Comparison of ENCODE assay signal across 11 cellular contexts in genomic region chr12:80268924-80269749, GRCh38.
DNase-seq lines count a peak whose midpoint lies in the region; ATAC-seq and TF ChIP-seq lines count a peak whose summit lies in the region.
"Had no signal": no experiment of that assay in that cellular context is flagged by ENCODE, and none has a peak within 500 bp of the region (broad histone marks: within the 10 kb centered on the region; RNA-seq: fewer than 3 reads in every experiment).

No MANE protein-coding gene starts in this region.

- H3K9ac ChIP-seq in mammary epithelial cell (ENCODE audit: insufficient read depth, low read length) (no peak overlapping the region), mesendoderm (ENCODE audit: low read length) (no peak overlapping the region)

- no peak overlapping the region for H4K8ac ChIP-seq in mesendoderm (ENCODE audit: low read depth, low read length)

- ATAC-seq in HG03520 (IDR thresholded peaks at IDR 0.05; ENCODE audit: unreplicated experiment), result peak; percentile 63

- H3K36me3 ChIP-seq in mammary epithelial cell (ENCODE audit: insufficient read depth, low read length) (no peaks in the 10 kb centered on the region), osteoblast (ENCODE audit: insufficient read depth, low read length) (no peaks in the 10 kb centered on the region), mesendoderm (ENCODE audit: control insufficient read depth, insufficient read depth, low read length) (no peaks in the 10 kb centered on the region)
- H3K36me3 ChIP-seq in effector memory CD4-positive, alpha-beta T cell (ENCODE audit: control insufficient read depth, insufficient read depth, low read length), result no peaks in the 10 kb centered on the region
- H3K36me3 ChIP-seq: transverse colon had no signal

- dilution Hi-C loops in mammary epithelial cell (cut with HindIII; ENCODE audit: low sequenced_read_pairs), result no loop called here

- H2BK5ac ChIP-seq in mesendoderm (ENCODE audit: low read length), result no peak overlapping the region

- H2AFZ ChIP-seq in mammary epithelial cell (ENCODE audit: low read depth, low read length) (peak overlapping the region; percentile 25), osteoblast (ENCODE audit: low read length) (no peak overlapping the region)

- H4K5ac ChIP-seq in mesendoderm (ENCODE audit: low read length), result no peak overlapping the region

- no peak overlapping the region for H3K56ac ChIP-seq in mesendoderm (ENCODE audit: low read length)

- no peak overlapping the region for H3K18ac ChIP-seq in mesendoderm (ENCODE audit: low read length)

- H3K27ac ChIP-seq in mammary epithelial cell (ENCODE audit: insufficient read depth, low read depth, low read length) (no peak overlapping the region), osteoblast (ENCODE audit: low read depth, low read length) (peak overlapping the region; percentile 52), mesendoderm (ENCODE audit: low read depth, low read length) (no peak overlapping the region)
- H3K27ac ChIP-seq in effector memory CD4-positive, alpha-beta T cell (ENCODE audit: insufficient read depth, low read length, poor library complexity, severe bottlenecking), result no peak overlapping the region
- H3K27ac ChIP-seq: transverse colon had no signal

- peak; percentile 50 for DNase-seq in GM04503 (ENCODE audit: low read depth)
- DNase-seq in mammary epithelial cell, result peak; percentile 88
- DNase-seq in osteoblast (ENCODE audit: insufficient read length, low spot score, missing footprints), result peak; percentile 65
- DNase-seq in mesendoderm, result no peak
- DNase-seq in cardiac septum (ENCODE audit: low spot score), result no peak
- no peak for DNase-seq in effector memory CD4-positive, alpha-beta T cell
- no peak for DNase-seq in islet precursor cell
- DNase-seq: stimulated activated CD4-positive, alpha-beta T cell treated with anti-CD3 and anti-CD28 coated beads, Interleukin-12 subunit alpha, Interleukin-12 subunit beta, amount 100 ng/mL, for 4 hours; T-helper 9 cell; transverse colon had no signal

- no peaks in the 10 kb centered on the region for H3K79me2 ChIP-seq in mammary epithelial cell (ENCODE audit: insufficient read depth, low read length)
- H3K79me2 ChIP-seq in osteoblast (ENCODE audit: insufficient read depth, low read length), result no peaks in the 10 kb centered on the region
- H3K79me2 ChIP-seq in mesendoderm (ENCODE audit: control insufficient read depth, insufficient read depth, low read length), result no peaks in the 10 kb centered on the region

- H3K23ac ChIP-seq in mesendoderm (ENCODE audit: low read length), result no peak overlapping the region

- no peak overlapping the region for H3K4me3 ChIP-seq in mammary epithelial cell (replicated peaks in 1 of 3; ENCODE audit: insufficient read depth in 1 of 3, low read depth in 2 of 3, low read length in 3 of 3)
- no peak overlapping the region for H3K4me3 ChIP-seq in osteoblast (ENCODE audit: insufficient read depth, low read length)
- H3K4me3 ChIP-seq in mesendoderm (ENCODE audit: low read length), result no peak overlapping the region
- H3K4me3 ChIP-seq in effector memory CD4-positive, alpha-beta T cell (ENCODE audit: insufficient read depth, low read depth, low read length, poor library complexity, severe bottlenecking), result no peak overlapping the region
- H3K4me3 ChIP-seq: transverse colon had no signal

- H2BK15ac ChIP-seq in mesendoderm (replicated peaks; ENCODE audit: low read depth), result no peak overlapping the region

- H3K27me3 ChIP-seq in mammary epithelial cell (ENCODE audit: insufficient read depth, low read length) (no peaks in the 10 kb centered on the region), osteoblast (ENCODE audit: insufficient read depth, low read length) (no peaks in the 10 kb centered on the region), mesendoderm (ENCODE audit: insufficient read depth, low read length, poor library complexity) (no peaks in the 10 kb centered on the region)
- no peaks in the 10 kb centered on the region for H3K27me3 ChIP-seq in effector memory CD4-positive, alpha-beta T cell (replicated peaks; ENCODE audit: control insufficient read depth, insufficient read depth, low read length, poor library complexity, severe bottlenecking)
- H3K27me3 ChIP-seq: transverse colon had no signal

- H3K79me1 ChIP-seq in mesendoderm (ENCODE audit: low read length), result no peaks in the 10 kb centered on the region

- H3K4me2 ChIP-seq in mammary epithelial cell (ENCODE audit: insufficient read depth, low read depth, low read length) (peak overlapping the region; percentile 44), osteoblast (ENCODE audit: insufficient read depth, low read length) (peak overlapping the region; percentile 56), mesendoderm (ENCODE audit: low read length) (no peak overlapping the region)

- no peak overlapping the region for H2AK5ac ChIP-seq in mesendoderm (ENCODE audit: low read length)

- BruUV-seq in mammary epithelial cell (replicated peaks; lab: Mats Ljungman, UMichigan), result no TSS peak

- no peak for TF ChIP-seq CTCF in mammary epithelial cell (conservative IDR thresholded peaks at IDR 0.05 in 1 of 2, IDR thresholded peaks at IDR 0.05 in 1 of 2; ENCODE audit: extremely low read depth in 1 of 2, insufficient read depth in 1 of 2, low read depth in 1 of 2, low read length in 2 of 2)
- no peak for TF ChIP-seq CTCF in osteoblast (IDR thresholded peaks at IDR 0.05; ENCODE audit: extremely low read depth, low read depth, low read length)

- CTCF ChIA-PET in mammary epithelial cell (lab: Charles Lee; ENCODE audit: low non-redundant PET), result interaction anchor here (0.7 to 2.5 kb wide), 3 partner anchors 44 to 75 kb away, joined by 3 to 41 read pairs (median 6); no protein-coding TSS in a partner anchor

- H3K4me1 ChIP-seq in mammary epithelial cell (ENCODE audit: insufficient read depth, low read length) (peaks cover 18% of the 10 kb centered on the region), osteoblast (ENCODE audit: insufficient read depth, low read length) (peaks cover 25% of the 10 kb centered on the region), mesendoderm (ENCODE audit: control insufficient read depth, low read depth, low read length) (no peaks in the 10 kb centered on the region)
- H3K4me1 ChIP-seq in effector memory CD4-positive, alpha-beta T cell (ENCODE audit: control insufficient read depth, insufficient read depth, low read length, poor library complexity, severe bottlenecking), result no peaks in the 10 kb centered on the region
- H3K4me1 ChIP-seq: transverse colon had no signal

- no peaks in the 10 kb centered on the region for H3K9me3 ChIP-seq in mammary epithelial cell (replicated peaks; ENCODE audit: insufficient read depth, low read length)
- no peaks in the 10 kb centered on the region for H3K9me3 ChIP-seq in osteoblast (ENCODE audit: low read depth, low read length)
- H3K9me3 ChIP-seq in effector memory CD4-positive, alpha-beta T cell (ENCODE audit: control insufficient read depth, low read length), result no peaks in the 10 kb centered on the region
- H3K9me3 ChIP-seq: transverse colon had no signal

- H3K4ac ChIP-seq in mesendoderm (ENCODE audit: low read depth, low read length), result no peak overlapping the region

- no peak overlapping the region for H2BK120ac ChIP-seq in mesendoderm (ENCODE audit: low read depth, low read length)

- intact Hi-C loops in mammary epithelial cell (cut with micrococcal nuclease) (loop anchor here (1.0 kb wide), 2 partner anchors 74 to 861 kb away; no protein-coding TSS in a partner anchor), cardiac septum (cut with DNase I) (loop anchor here (5.0 kb wide), 1 partner anchor 717 kb away; no protein-coding TSS in a partner anchor)

- in situ Hi-C loops in mammary epithelial cell (cut with MboI; ENCODE audit: low sequenced_read_pairs in 2 of 2), result no loop called here

- no peaks in the 10 kb centered on the region for H4K20me1 ChIP-seq in mammary epithelial cell (ENCODE audit: insufficient read depth, low read length)
- no peaks in the 10 kb centered on the region for H4K20me1 ChIP-seq in osteoblast (ENCODE audit: insufficient read depth, low read length)

Comparison
In these comparisons a context has a peak if more than half of its experiments do, and no peak if none do; other contexts are left out.
1. DNase-seq: peak in GM04503 (single experiment), mammary epithelial cell (single experiment) and osteoblast (single experiment); none in mesendoderm (single experiment), cardiac septum (single experiment), effector memory CD4-positive, alpha-beta T cell (0 of 3) and islet precursor cell (single experiment).